ENCODE assay signal across 1 cellular context in the genomic region with DNA sequence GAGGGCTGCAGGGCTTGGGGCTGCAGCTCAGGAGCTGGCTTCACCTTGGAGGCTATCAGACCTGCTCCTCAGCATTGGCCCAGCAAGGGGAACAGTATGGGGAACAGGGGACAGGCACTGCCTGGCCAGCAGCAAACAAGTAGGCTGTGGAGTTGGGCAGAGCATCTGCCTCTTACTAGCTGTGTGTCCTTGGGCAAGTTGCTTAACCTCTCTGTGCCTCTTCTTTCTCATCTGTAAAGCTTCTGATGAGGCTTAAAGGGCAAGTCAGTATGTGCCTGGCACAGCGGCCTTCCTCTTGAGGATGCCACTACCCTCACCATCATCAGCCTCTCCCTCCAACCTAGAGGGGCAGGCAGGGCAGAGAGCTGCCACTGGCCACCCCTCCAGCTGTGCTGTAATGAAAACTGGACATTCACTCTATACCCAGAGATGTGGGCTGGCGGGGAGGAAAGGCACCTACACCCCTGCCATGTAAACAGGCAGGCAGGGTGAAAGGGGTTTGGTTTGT.
TF ChIP-seq lines count a peak whose summit lies in the region.

No MANE protein-coding gene starts in this region.

TF ChIP-seq in H1, 55 proteins besides CTCF, POLR2A, EP300 and RAD21:
- no peak for TF ChIP-seq TBP (IDR thresholded peaks at IDR 0.05; ENCODE audit: low read depth, low read length)
- TF ChIP-seq SP1 (IDR thresholded peaks at IDR 0.05; ENCODE audit: low read depth, low read length), result no peak
- TF ChIP-seq EGR1 (IDR thresholded peaks at IDR 0.05; ENCODE audit: borderline replicate concordance, low read depth, low read length), result no peak
- no peak for TF ChIP-seq RNF2 (IDR thresholded peaks at IDR 0.05; ENCODE audit: borderline replicate concordance, low read depth, low read length, missing control alignments, poor library complexity, severe bottlenecking)
- TF ChIP-seq HDAC2 (IDR thresholded peaks at IDR 0.05; ENCODE audit: borderline replicate concordance in 1 of 2, low read depth in 2 of 2, low read length in 2 of 2), result peak in 1 of 2 experiments; percentile 23; a peak in 1 of 4 replicates
- TF ChIP-seq, protein P1, sequence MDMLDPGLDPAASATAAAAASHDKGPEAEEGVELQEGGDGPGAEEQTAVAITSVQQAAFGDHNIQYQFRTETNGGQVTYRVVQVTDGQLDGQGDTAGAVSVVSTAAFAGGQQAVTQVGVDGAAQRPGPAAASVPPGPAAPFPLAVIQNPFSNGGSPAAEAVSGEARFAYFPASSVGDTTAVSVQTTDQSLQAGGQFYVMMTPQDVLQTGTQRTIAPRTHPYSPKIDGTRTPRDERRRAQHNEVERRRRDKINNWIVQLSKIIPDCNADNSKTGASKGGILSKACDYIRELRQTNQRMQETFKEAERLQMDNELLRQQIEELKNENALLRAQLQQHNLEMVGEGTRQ (IDR thresholded peaks at IDR 0.05; ENCODE audit: low read length), result no peak
- TF ChIP-seq SIRT6 (IDR thresholded peaks at IDR 0.05; ENCODE audit: low read length), result no peak
- TF ChIP-seq CHD1 (IDR thresholded peaks at IDR 0.05; ENCODE audit: low read depth, low read length), result no peak
- TF ChIP-seq, protein P2, sequence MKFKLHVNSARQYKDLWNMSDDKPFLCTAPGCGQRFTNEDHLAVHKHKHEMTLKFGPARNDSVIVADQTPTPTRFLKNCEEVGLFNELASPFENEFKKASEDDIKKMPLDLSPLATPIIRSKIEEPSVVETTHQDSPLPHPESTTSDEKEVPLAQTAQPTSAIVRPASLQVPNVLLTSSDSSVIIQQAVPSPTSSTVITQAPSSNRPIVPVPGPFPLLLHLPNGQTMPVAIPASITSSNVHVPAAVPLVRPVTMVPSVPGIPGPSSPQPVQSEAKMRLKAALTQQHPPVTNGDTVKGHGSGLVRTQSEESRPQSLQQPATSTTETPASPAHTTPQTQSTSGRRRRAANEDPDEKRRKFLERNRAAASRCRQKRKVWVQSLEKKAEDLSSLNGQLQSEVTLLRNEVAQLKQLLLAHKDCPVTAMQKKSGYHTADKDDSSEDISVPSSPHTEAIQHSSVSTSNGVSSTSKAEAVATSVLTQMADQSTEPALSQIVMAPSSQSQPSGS (IDR thresholded peaks at IDR 0.05; ENCODE audit: low read length), result no peak
- TF ChIP-seq JUN (IDR thresholded peaks at IDR 0.05; ENCODE audit: low read depth, low read length), result no peak
- TF ChIP-seq CTBP2 (IDR thresholded peaks at IDR 0.05; ENCODE audit: borderline replicate concordance, insufficient read depth, insufficient read length, low read length), result no peak
- no peak for TF ChIP-seq TEAD4 (IDR thresholded peaks at IDR 0.05; ENCODE audit: low read depth, low read length)
- TF ChIP-seq KDM1A (IDR thresholded peaks at IDR 0.05; ENCODE audit: borderline replicate concordance, low read length), result peak; percentile 97
- no peak for TF ChIP-seq MAFK (IDR thresholded peaks at IDR 0.05; ENCODE audit: low read depth, low read length)
- no peak for TF ChIP-seq SAP30 (IDR thresholded peaks at IDR 0.05; ENCODE audit: insufficient read depth, insufficient replicate concordance, low read length)
- TF ChIP-seq BACH1 (IDR thresholded peaks at IDR 0.05; ENCODE audit: low read length), result no peak
